In genomic region chr4:89000844-89001360, GRCh38 we compare ENCODE assay signal across 10 cellular contexts. TPM values are rescaled to one million over a fixed set of nuclear protein-coding genes. Genes with fewer than 3 reads are reported as not detected.
A peak's percentile ranks its signal among the peaks of the same experiment; 100 is the strongest.
DNase-seq lines count a peak whose midpoint lies in the region; ATAC-seq and TF ChIP-seq lines count a peak whose summit lies in the region.
"Had no signal": no experiment of that assay in that cellular context is flagged by ENCODE, and none has a peak within 500 bp of the region (broad histone marks: within the 10 kb centered on the region; RNA-seq: fewer than 3 reads in every experiment).

No MANE protein-coding gene starts in this region.

- no peaks in the 10 kb centered on the region for H3F3A ChIP-seq in PC-3 (ENCODE audit: low read length, unreplicated experiment)

- H3K4me3 Mint-ChIP-seq in CD14-positive monocyte (no peak overlapping the region), WTC11 (no peak overlapping the region)
- H3K4me3 Mint-ChIP-seq: effector memory CD8-positive, alpha-beta T cell; T-helper 2 cell treated with Interferon-gamma antibody and Interleukin-4, amounts not matched to agents 5 μg/mL and 100 μg/mL, for 36 hours had no signal

- H3K27me3 ChIP-seq in PC-3 (ENCODE audit: low read length), result no peaks in the 10 kb centered on the region

- no peak overlapping the region for H3K4me2 ChIP-seq in PC-3 (ENCODE audit: low read length)

- TF ChIP-seq CTCF in CD14-positive monocyte (IDR thresholded peaks at IDR 0.05) (no peak), PC-3 (conservative IDR thresholded peaks at IDR 0.05; ENCODE audit: low read depth, low read length) (no peak), WTC11 (IDR thresholded peaks at IDR 0.05) (no peak)

- no peak overlapping the region for H3K4me3 ChIP-seq in PC-3 (ENCODE audit: low read length)

- no peaks in the 10 kb centered on the region for H3K36me3 Mint-ChIP-seq in CD14-positive monocyte
- peaks cover 13% of the 10 kb centered on the region for H3K36me3 Mint-ChIP-seq in WTC11

- H3K27me3 Mint-ChIP-seq in CD14-positive monocyte (ENCODE audit: low read depth in 3 of 3) (peaks cover 0 to 2% (median 1%) of the 10 kb centered on the region in 3 donors), WTC11 (ENCODE audit: low read depth) (no peaks in the 10 kb centered on the region)

- H3K9me3 ChIP-seq in PC-3 (ENCODE audit: low read length), result no peaks in the 10 kb centered on the region

- no peaks in the 10 kb centered on the region for H3K9me2 ChIP-seq in PC-3 (replicated peaks; ENCODE audit: low read length)

- peak overlapping the region in 1 of 7 donors; percentile 62 for H3K27ac Mint-ChIP-seq in CD14-positive monocyte
- H3K27ac Mint-ChIP-seq in WTC11, result no peak overlapping the region
- H3K27ac Mint-ChIP-seq: effector memory CD8-positive, alpha-beta T cell; T-helper 2 cell treated with Interferon-gamma antibody and Interleukin-4, amounts not matched to agents 5 μg/mL and 100 μg/mL, for 36 hours had no signal

- no peaks in the 10 kb centered on the region for H3K79me2 ChIP-seq in PC-3 (ENCODE audit: low read length)

- intact Hi-C loops in CD14-positive monocyte (cut with micrococcal nuclease) (no loop called here), PC-3 (cut with micrococcal nuclease) (loop anchor here (5.0 kb wide), 1 partner anchor 39 kb away; no protein-coding TSS in a partner anchor)

- no TSS peak for BruUV-seq in PC-3 (replicated peaks; lab: Mats Ljungman, UMichigan)

- CTCF ChIA-PET in PC-3 (lab: Charles Lee), result no interaction called here
- CTCF ChIA-PET in WTC11 (lab: Charles Lee), result no interaction called here

- H3K9me3 Mint-ChIP-seq in CD14-positive monocyte (peaks cover 0 to 6% (median 2%) of the 10 kb centered on the region in 7 donors), WTC11 (peaks cover 11% of the 10 kb centered on the region)
- H3K9me3 Mint-ChIP-seq: effector memory CD8-positive, alpha-beta T cell; T-helper 2 cell treated with Interferon-gamma antibody and Interleukin-4, amounts not matched to agents 5 μg/mL and 100 μg/mL, for 36 hours had no signal

- H3K4me1 Mint-ChIP-seq in CD14-positive monocyte (peaks cover 7% of the 10 kb centered on the region), WTC11 (peaks cover 8% of the 10 kb centered on the region)

- DNase-seq in CD14-positive monocyte (ENCODE audit: low spot score), result peak; percentile 48
- DNase-seq in LoVo (ENCODE audit: low spot score), result peak; percentile 28
- peak; percentile 65 for DNase-seq in PC-3
- DNase-seq in fibroblast of the conjunctiva (ENCODE audit: low read depth), result peak; percentile 29
- no peak for DNase-seq in islet precursor cell
- DNase-seq in activated CD8-positive, alpha-beta memory T cell treated with anti-CD3 and anti-CD28 coated beads for 24 hours, result no peak
- DNase-seq in WTC11 (ENCODE audit: low spot score), result no peak
- no peak for DNase-seq in OCI-M2 (lab: John Stamatoyannopoulos, UW; ENCODE audit: unreplicated experiment)
- DNase-seq: effector memory CD8-positive, alpha-beta T cell had no signal

- peaks cover 21% of the 10 kb centered on the region for H3K4me1 ChIP-seq in PC-3 (ENCODE audit: insufficient read depth, low read length)

- ATAC-seq in PC-3 (peak; percentile 15), WTC11 (no peak)
- ATAC-seq: effector memory CD8-positive, alpha-beta T cell had no signal

- H2AFZ ChIP-seq in PC-3 (ENCODE audit: low read length), result no peak overlapping the region

- H3K9ac ChIP-seq in PC-3 (ENCODE audit: low read length), result no peak overlapping the region

- H3K27ac ChIP-seq in PC-3 (ENCODE audit: low read length), result peak overlapping the region; percentile 10; the same call in 1 of the 2 replicates

- H3K36me3 ChIP-seq in PC-3 (ENCODE audit: low read depth, low read length), result no peaks in the 10 kb centered on the region

- POLR2A ChIA-PET in PC-3 (lab: Charles Lee; ENCODE audit: unreplicated experiment) (no interaction called here), WTC11 (lab: Charles Lee) (no interaction called here)

- no peaks in the 10 kb centered on the region for H4K20me1 ChIP-seq in PC-3 (ENCODE audit: low read length)

TF ChIP-seq in WTC11, 78 proteins besides CTCF, POLR2A, EP300 and RAD21:
- TF ChIP-seq TCF7 (CRISPR knock-in tag; IDR thresholded peaks at IDR 0.05; ENCODE audit: low read depth), result no peak
- no peak for TF ChIP-seq CREB1 (CRISPR knock-in tag; IDR thresholded peaks at IDR 0.05)
- TF ChIP-seq SOX15 (CRISPR knock-in tag; IDR thresholded peaks at IDR 0.05), result no peak
- TF ChIP-seq PRRX2 (CRISPR knock-in tag; IDR thresholded peaks at IDR 0.05), result no peak
- no peak for TF ChIP-seq E2F1 (CRISPR knock-in tag; IDR thresholded peaks at IDR 0.05)
- TF ChIP-seq TEAD4 (CRISPR knock-in tag; IDR thresholded peaks at IDR 0.05), result no peak
- no peak for TF ChIP-seq OVOL2 (CRISPR knock-in tag; IDR thresholded peaks at IDR 0.05; ENCODE audit: borderline replicate concordance)
- no peak for TF ChIP-seq ELF4 (CRISPR knock-in tag; IDR thresholded peaks at IDR 0.05; ENCODE audit: low read depth)
- no peak for TF ChIP-seq NR1H2 (CRISPR knock-in tag; IDR thresholded peaks at IDR 0.05)
- TF ChIP-seq AR (CRISPR knock-in tag; IDR thresholded peaks at IDR 0.05), result no peak

RNA-seq across cellular contexts. Expression of gene FAM13A, which starts 56.1 kb away (rescaled TPM):
- 1 to 10 TPM; 5.3 to 6.5 TPM for polyA plus RNA-seq in CD14-positive monocyte
- total RNA-seq in PC-3 (2014; rRNA removed) (8.6 and 14.6 TPM in 2 replicates), WTC11 (2021) (14.6 to 17.8 TPM (median 16.5 TPM) in 3 replicates)

Comparison
In these comparisons a context has a peak if more than half of its experiments do, and no peak if none do; other contexts are left out.
1. DNase-seq: peak in CD14-positive monocyte (single experiment), LoVo (single experiment), PC-3 (single experiment) and fibroblast of the conjunctiva (single experiment); none in islet precursor cell (single experiment), activated CD8-positive, alpha-beta memory T cell treated with anti-CD3 and anti-CD28 coated beads for 24 hours (single experiment), WTC11 (single experiment) and OCI-M2 (single experiment).